In genomic region chr1:156524985-156525590, GRCh38 we compare ENCODE assay signal across 1 cellular context.
TF ChIP-seq lines count a peak whose summit lies in the region.

No MANE protein-coding gene starts in this region.

TF ChIP-seq in WTC11, 78 proteins besides CTCF, POLR2A, EP300 and RAD21 (continued from another document):
- TF ChIP-seq, protein P1, sequence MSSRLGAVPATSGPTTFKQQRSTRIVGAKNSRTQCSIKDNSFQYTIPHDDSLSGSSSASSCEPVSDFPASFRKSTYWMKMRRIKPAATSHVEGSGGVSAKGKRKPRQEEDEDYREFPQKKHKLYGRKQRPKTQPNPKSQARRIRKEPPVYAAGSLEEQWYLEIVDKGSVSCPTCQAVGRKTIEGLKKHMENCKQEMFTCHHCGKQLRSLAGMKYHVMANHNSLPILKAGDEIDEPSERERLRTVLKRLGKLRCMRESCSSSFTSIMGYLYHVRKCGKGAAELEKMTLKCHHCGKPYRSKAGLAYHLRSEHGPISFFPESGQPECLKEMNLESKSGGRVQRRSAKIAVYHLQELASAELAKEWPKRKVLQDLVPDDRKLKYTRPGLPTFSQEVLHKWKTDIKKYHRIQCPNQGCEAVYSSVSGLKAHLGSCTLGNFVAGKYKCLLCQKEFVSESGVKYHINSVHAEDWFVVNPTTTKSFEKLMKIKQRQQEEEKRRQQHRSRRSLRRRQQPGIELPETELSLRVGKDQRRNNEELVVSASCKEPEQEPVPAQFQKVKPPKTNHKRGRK (CRISPR knock-in tag; IDR thresholded peaks at IDR 0.05; ENCODE audit: borderline replicate concordance), result no peak
- TF ChIP-seq PRDM15 (CRISPR knock-in tag; IDR thresholded peaks at IDR 0.05), result no peak
- TF ChIP-seq TCF7 (CRISPR knock-in tag; IDR thresholded peaks at IDR 0.05; ENCODE audit: low read depth), result no peak
- TF ChIP-seq FOXJ3 (CRISPR knock-in tag; IDR thresholded peaks at IDR 0.05; ENCODE audit: borderline replicate concordance), result no peak
- TF ChIP-seq, protein P2, sequence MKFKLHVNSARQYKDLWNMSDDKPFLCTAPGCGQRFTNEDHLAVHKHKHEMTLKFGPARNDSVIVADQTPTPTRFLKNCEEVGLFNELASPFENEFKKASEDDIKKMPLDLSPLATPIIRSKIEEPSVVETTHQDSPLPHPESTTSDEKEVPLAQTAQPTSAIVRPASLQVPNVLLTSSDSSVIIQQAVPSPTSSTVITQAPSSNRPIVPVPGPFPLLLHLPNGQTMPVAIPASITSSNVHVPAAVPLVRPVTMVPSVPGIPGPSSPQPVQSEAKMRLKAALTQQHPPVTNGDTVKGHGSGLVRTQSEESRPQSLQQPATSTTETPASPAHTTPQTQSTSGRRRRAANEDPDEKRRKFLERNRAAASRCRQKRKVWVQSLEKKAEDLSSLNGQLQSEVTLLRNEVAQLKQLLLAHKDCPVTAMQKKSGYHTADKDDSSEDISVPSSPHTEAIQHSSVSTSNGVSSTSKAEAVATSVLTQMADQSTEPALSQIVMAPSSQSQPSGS (CRISPR knock-in tag; IDR thresholded peaks at IDR 0.05; ENCODE audit: borderline replicate concordance, low read depth), result no peak
- no peak for TF ChIP-seq KAT7 (CRISPR knock-in tag; IDR thresholded peaks at IDR 0.05; ENCODE audit: borderline replicate concordance)
